ENCODE assay signal across 10 cellular contexts in genomic region chr18:32770181-32770650, GRCh38. TPM values are rescaled to one million over a fixed set of nuclear protein-coding genes. Genes with fewer than 3 reads are reported as not detected.
DNase-seq lines count a peak whose midpoint lies in the region; ATAC-seq, FAIRE-seq and TF ChIP-seq lines count a peak whose summit lies in the region.
"Had no signal": no experiment of that assay in that cellular context is flagged by ENCODE, and none has a peak within 500 bp of the region (broad histone marks: within the 10 kb centered on the region; RNA-seq: fewer than 3 reads in every experiment).

No MANE protein-coding gene starts in this region.

- FAIRE-seq in A549 (lab: Jason Lieb, UNC): no peak
- FAIRE-seq: colon had no signal

- no peaks in the 10 kb centered on the region for H3K4me1 ChIP-seq in A549
- H3K4me1 ChIP-seq in HUES48 (ENCODE audit: control insufficient read depth, insufficient read depth, low read length): peaks cover 31% of the 10 kb centered on the region
- H3K4me1 ChIP-seq in mucosa of descending colon (ENCODE audit: low read depth): peaks cover 20% of the 10 kb centered on the region

- POLR2A ChIA-PET in A549 (lab: Yijun Ruan, JAX): no interaction called here

- TF ChIP-seq CTCF in A549 (IDR thresholded peaks at IDR 0.05): no peak
- no peak for TF ChIP-seq CTCF in dorsolateral prefrontal cortex (IDR thresholded peaks at IDR 0.05 in 54 of 56, conservative IDR thresholded peaks at IDR 0.05 in 2 of 56; ENCODE audit: low read depth in 1 of 56, partially characterized antibody in 56 of 56)
- no peak for TF ChIP-seq CTCF in mucosa of descending colon (IDR thresholded peaks at IDR 0.05)

- no peak overlapping the region for H3K4me3 ChIP-seq in A549
- peak overlapping the region; percentile 62 for H3K4me3 ChIP-seq in HUES48 (ENCODE audit: low read depth, low read length)
- H3K4me3 ChIP-seq in dorsolateral prefrontal cortex: peak overlapping the region in 48 of 59 donors; percentile 2 to 77 (median 46)
- no peak overlapping the region for H3K4me3 ChIP-seq in mucosa of descending colon

- CTCF ChIA-PET in A549 (lab: Yijun Ruan, JAX): no interaction called here

- H3K27me3 ChIP-seq in HUES48 (ENCODE audit: control insufficient read depth, insufficient read depth, low read length) (peaks cover 71% of the 10 kb centered on the region), dorsolateral prefrontal cortex (peaks cover 0 to 52% (median 20%) of the 10 kb centered on the region in 45 donors)

- no peak for TF ChIP-seq EP300 in A549 (IDR thresholded peaks at IDR 0.05)

- ATAC-seq in A549 (no peak), mucosa of descending colon (peak; percentile 17)

- peak overlapping the region; percentile 81; the same call in 1 of the 3 replicates for H3K4me2 ChIP-seq in A549

- H3K36me3 ChIP-seq in HUES48 (ENCODE audit: control insufficient read depth, insufficient read depth, low read length) (no peaks in the 10 kb centered on the region), mucosa of descending colon (ENCODE audit: low read depth) (no peaks in the 10 kb centered on the region)

- TF ChIP-seq RAD21 in A549 (conservative IDR thresholded peaks at IDR 0.05 in 1 of 2, IDR thresholded peaks at IDR 0.05 in 1 of 2): no peak

- H3K9ac ChIP-seq in HUES48 (ENCODE audit: low read depth, low read length): no peak overlapping the region

- 20% methylated on average over 1 of the region's 30 CpGs for WGBS in A549 (ENCODE audit: missing lambda C conversion rate)

- H3K9me3 ChIP-seq in A549: no peaks in the 10 kb centered on the region
- H3K9me3 ChIP-seq in HUES48 (ENCODE audit: control insufficient read depth, insufficient read depth, low read length): no peaks in the 10 kb centered on the region
- H3K9me3 ChIP-seq in mucosa of descending colon: no peaks in the 10 kb centered on the region

- H3K27ac ChIP-seq in A549 (no peak overlapping the region), HUES48 (ENCODE audit: low read depth, low read length) (no peak overlapping the region), dorsolateral prefrontal cortex (no peak overlapping the region)

- no peak for DNase-seq in A549 (ENCODE audit: low read depth in 1 of 2, low spot score in 1 of 2)
- DNase-seq in dorsolateral prefrontal cortex: no peak
- peak in 1 of 3 donors; percentile 49 for DNase-seq in mucosa of descending colon
- DNase-seq in cerebellum (ENCODE audit: low spot score): no peak
- no peak for DNase-seq in NK-92 (lab: John Stamatoyannopoulos, UW; ENCODE audit: unreplicated experiment)
- no peak for DNase-seq in posterior vena cava (ENCODE audit: low spot score)
- DNase-seq in effector CD8-positive, alpha-beta T cell (lab: John Stamatoyannopoulos, UW): no peak

- intact Hi-C loops in dorsolateral prefrontal cortex (cut with DNase I): no loop called here
- intact Hi-C loops in mucosa of descending colon (cut with DNase I, micrococcal nuclease): no loop called here
- intact Hi-C loops in posterior vena cava (cut with DNase I): loop anchor here in 1 of 2 donors (10.0 kb wide), 1 partner anchor 75 kb away; no protein-coding TSS in a partner anchor

- TF ChIP-seq POLR2A in A549 (IDR thresholded peaks at IDR 0.05; ENCODE audit: low read length): no peak

TF ChIP-seq in A549, 52 proteins besides CTCF, POLR2A, EP300 and RAD21:
- no peak for TF ChIP-seq ZNF302 (CRISPR knock-in tag; IDR thresholded peaks at IDR 0.05)
- TF ChIP-seq HOXA7 (CRISPR knock-in tag; IDR thresholded peaks at IDR 0.05): no peak
- TF ChIP-seq ELK1 (IDR thresholded peaks at IDR 0.05; ENCODE audit: low read depth, low read length): no peak
- no peak for TF ChIP-seq MAX (IDR thresholded peaks at IDR 0.05)
- TF ChIP-seq RCOR1 (IDR thresholded peaks at IDR 0.05; ENCODE audit: low read depth, low read length): no peak
- no peak for TF ChIP-seq ATOH8 (CRISPR knock-in tag; IDR thresholded peaks at IDR 0.05; ENCODE audit: low read depth)
- TF ChIP-seq KDM5A (IDR thresholded peaks at IDR 0.05): no peak
- no peak for TF ChIP-seq E2F6 (IDR thresholded peaks at IDR 0.05; ENCODE audit: borderline replicate concordance, low read depth)
- TF ChIP-seq ZSCAN20 (CRISPR knock-in tag; IDR thresholded peaks at IDR 0.05): no peak
- no peak for TF ChIP-seq EHMT2 (IDR thresholded peaks at IDR 0.05; ENCODE audit: low read depth)
- TF ChIP-seq POLR2AphosphoS2 (conservative IDR thresholded peaks at IDR 0.05; ENCODE audit: low read length): no peak
- TF ChIP-seq HES2 (IDR thresholded peaks at IDR 0.05): no peak
- no peak for TF ChIP-seq HEYL (CRISPR knock-in tag; IDR thresholded peaks at IDR 0.05)
- TF ChIP-seq NFE2L2 (conservative IDR thresholded peaks at IDR 0.05; ENCODE audit: low read length): no peak
- no peak for TF ChIP-seq RFX5 (IDR thresholded peaks at IDR 0.05)
- TF ChIP-seq BHLHE40 (IDR thresholded peaks at IDR 0.05; ENCODE audit: low read depth, low read length): no peak
- TF ChIP-seq BCL3 (IDR thresholded peaks at IDR 0.05): no peak
- TF ChIP-seq HOXB13 (CRISPR knock-in tag; IDR thresholded peaks at IDR 0.05; ENCODE audit: low read depth): no peak
- TF ChIP-seq RNF2 (IDR thresholded peaks at IDR 0.05; ENCODE audit: borderline replicate concordance, low read depth): no peak
- TF ChIP-seq ZFP36 (IDR thresholded peaks at IDR 0.05; ENCODE audit: borderline replicate concordance, partially characterized antibody): no peak

RNA-seq across cellular contexts. Expression of gene KLHL14, which starts 2.6 kb away (rescaled TPM):
- polyA plus RNA-seq in A549 (2011; rRNA removed): not detected in 2 replicates
- not detected in 2 replicates for polyA plus RNA-seq in A549 (2012; cell fraction: cytosol; rRNA removed)
- not detected in 2 replicates for polyA plus RNA-seq in A549 (2012; cell fraction: nucleus; rRNA removed)
- not detected in 3 replicates for polyA plus RNA-seq in A549 (2017; fragmentation: RNase III; extraction: RNeasy Plus Mini Kit Qiagen cat#74134 plus additional on column Dnase treatment)
- polyA minus RNA-seq in A549 (2011; rRNA and poly(A)+ RNA removed): not detected in 2 replicates
- 1 to 10 TPM in 56 of 120 experiments, under 1 TPM in 64; 0.12 to 3.4 (median 0.94) TPM for total RNA-seq in dorsolateral prefrontal cortex
- under 1 TPM; 0.10 to 0.32 (median 0.12) TPM for total RNA-seq in mucosa of descending colon
- 9.4 TPM for total RNA-seq in cerebellum
- total RNA-seq in posterior vena cava: under 1 TPM; 0.33 to 0.46 TPM
- total RNA-seq: CD4-positive, alpha-beta memory T cell had no signal

Comparison
In these comparisons a context has a peak if more than half of its experiments do, and no peak if none do; other contexts are left out.
1. H3K4me3 ChIP-seq: peak in HUES48 (single experiment) and dorsolateral prefrontal cortex (48 of 59); none in A549 (single experiment) and mucosa of descending colon (single experiment).